ENCODE assay signal across 32 cellular contexts in the genomic region with DNA sequence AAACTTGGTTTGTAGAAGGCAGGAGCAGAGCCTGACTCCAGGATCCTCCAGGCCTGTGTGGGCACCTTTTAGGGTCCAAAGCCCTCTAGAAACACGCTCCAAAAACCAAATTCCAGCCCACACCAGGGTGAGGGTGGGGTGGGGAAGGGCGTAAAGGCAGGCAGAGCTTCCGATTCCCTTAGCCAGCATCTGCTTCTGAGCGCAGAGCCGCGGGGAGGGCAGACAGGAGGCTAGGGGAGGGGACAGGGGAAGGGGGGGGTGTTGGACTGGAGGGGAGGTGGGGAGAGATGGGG. TPM values are rescaled to one million over a fixed set of nuclear protein-coding genes. Genes with fewer than 3 reads are reported as not detected.
"Had no signal": no experiment of that assay in that cellular context is flagged by ENCODE, and none has a peak within 500 bp of the region (broad histone marks: within the 10 kb centered on the region; RNA-seq: fewer than 3 reads in every experiment).

No MANE protein-coding gene starts in this region.

- H3K4me3 ChIP-seq: body of pancreas had no signal

- H3K36me3 Mint-ChIP-seq: activated naive CD4-positive, alpha-beta T cell treated with anti-CD3 and anti-CD28 coated beads, Interleukin-2, amount 50 U/mL, for 24 hours had no signal

- ATAC-seq: activated CD4-positive, alpha-beta T cell treated with anti-CD3 and anti-CD28 coated beads for 36 hours; body of pancreas; Panc1 had no signal

- DNase-seq: activated CD4-positive, alpha-beta memory T cell treated with anti-CD3 and anti-CD28 coated beads, Interleukin-2, amount 10 ng/mL, durations not matched to agents 7 days and 5 days; activated CD4-positive, alpha-beta T cell treated with anti-CD3 and anti-CD28 coated beads for 36 hours; activated CD4-positive, alpha-beta T cell treated with anti-CD3 and anti-CD28 coated beads, Interleukin-2, amount 50 U/mL, for 1 hour; activated gamma-delta T cell treated with Interleukin-2 at 50 U/mL for 16 hours; activated T-cell treated with anti-CD3 and anti-CD28 coated beads for 4 hours; activated T-cell treated with anti-CD3 and anti-CD28 coated beads, Interleukin-2, amount 50 U/mL, for 48 hours; body of pancreas; central memory CD4-positive, alpha-beta T cell; MV-4-11; NCI-H1105; NCI-H1436; NCI-H1694 treated with DMSO at 0.1 percent for 48 hours; NCI-H2029 treated with DMSO at 0.1 percent for 48 hours; NCI-H2227 treated with DMSO at 0.1 percent for 48 hours; NCI-H446 treated with DMSO at 0.1 percent for 48 hours; NCI-H526 treated with DMSO at 0.1 percent for 48 hours; NCI-H82; NK-92 treated with Interleukin-12 subunit alpha and Interleukin-12 subunit beta, amount 100 ng/mL, for 24 hours; OCI-M1; SHP77 had no signal

- H3K36me3 ChIP-seq: ascending aorta had no signal

- H3K9me3 ChIP-seq: ascending aorta, body of pancreas had no signal

- H3K4me1 ChIP-seq: ascending aorta had no signal

- H3K4me3 Mint-ChIP-seq: activated CD4-positive, alpha-beta memory T cell treated with anti-CD3 and anti-CD28 coated beads, Interleukin-2, amount 10 ng/mL, durations not matched to agents 7 days and 5 days; activated CD4-positive, alpha-beta T cell treated with anti-CD3 and anti-CD28 coated beads for 36 hours; activated naive CD4-positive, alpha-beta T cell treated with anti-CD3 and anti-CD28 coated beads, Interleukin-2, amount 50 U/mL, for 24 hours had no signal

- H3K4me1 Mint-ChIP-seq: activated CD4-positive, alpha-beta memory T cell treated with anti-CD3 and anti-CD28 coated beads, Interleukin-2, amount 10 ng/mL, durations not matched to agents 7 days and 5 days; activated CD4-positive, alpha-beta T cell treated with anti-CD3 and anti-CD28 coated beads for 36 hours; activated naive CD4-positive, alpha-beta T cell treated with anti-CD3 and anti-CD28 coated beads, Interleukin-2, amount 50 U/mL, for 24 hours had no signal

- H3K27ac Mint-ChIP-seq: activated CD4-positive, alpha-beta memory T cell treated with anti-CD3 and anti-CD28 coated beads, Interleukin-2, amount 10 ng/mL, durations not matched to agents 7 days and 5 days; activated CD4-positive, alpha-beta T cell treated with anti-CD3 and anti-CD28 coated beads for 36 hours; activated naive CD4-positive, alpha-beta T cell treated with anti-CD3 and anti-CD28 coated beads, Interleukin-2, amount 50 U/mL, for 24 hours; activated T-helper 2 cell treated with anti-CD3 and anti-CD28 coated beads, Interferon-gamma antibody, Interleukin-2, Interleukin-4, amounts not matched to agents 10 μg/mL and 5 μg/mL and 100 μg/mL, durations not matched to agents 14 hours and 24 hours and 36 hours had no signal

- H3K27ac ChIP-seq: ascending aorta, body of pancreas, KMS-11, RWPE1, VCaP had no signal

- H3K9me3 Mint-ChIP-seq: activated CD4-positive, alpha-beta memory T cell treated with anti-CD3 and anti-CD28 coated beads, Interleukin-2, amount 10 ng/mL, durations not matched to agents 7 days and 5 days; activated naive CD4-positive, alpha-beta T cell treated with anti-CD3 and anti-CD28 coated beads, Interleukin-2, amount 50 U/mL, for 24 hours; activated T-helper 2 cell treated with anti-CD3 and anti-CD28 coated beads, Interferon-gamma antibody, Interleukin-2, Interleukin-4, amounts not matched to agents 10 μg/mL and 5 μg/mL and 100 μg/mL, durations not matched to agents 14 hours and 24 hours and 36 hours had no signal

- H3K27me3 ChIP-seq: body of pancreas had no signal

RNA-seq across cellular contexts. Expression of a gene that starts 21.7 kb away (rescaled TPM):
- total RNA-seq: activated CD4-positive, alpha-beta memory T cell treated with anti-CD3 and anti-CD28 coated beads, Interleukin-2, amount 10 ng/mL, durations not matched to agents 7 days and 5 days; activated CD4-positive, alpha-beta T cell treated with anti-CD3 and anti-CD28 coated beads for 36 hours; activated CD8-positive, alpha-beta memory T cell treated with anti-CD3 and anti-CD28 coated beads for 36 hours; activated T-helper 2 cell treated with anti-CD3 and anti-CD28 coated beads, Interferon-gamma antibody, Interleukin-2, Interleukin-4, amounts not matched to agents 10 μg/mL and 5 μg/mL and 100 μg/mL, durations not matched to agents 14 hours and 24 hours and 36 hours; ascending aorta; body of pancreas; bronchial epithelial cell; MCF 10A; SK-MEL-5; T-helper 2 cell treated with Interferon-gamma antibody and Interleukin-4, amounts not matched to agents 100 ng/mL and 5 ng/mL, for 36 hours had no signal
